ENCODE assay signal across 28 cellular contexts in genomic region chr3:11035757-11036505, GRCh38. TPM values are rescaled to one million over a fixed set of nuclear protein-coding genes. Genes with fewer than 3 reads are reported as not detected.
"Had no signal": no experiment of that assay in that cellular context is flagged by ENCODE, and none has a peak within 500 bp of the region (broad histone marks: within the 10 kb centered on the region; RNA-seq: fewer than 3 reads in every experiment).

No MANE protein-coding gene starts in this region.

- H3K27ac Mint-ChIP-seq: mesothelial cell of epicardium; naive B cell; natural killer cell; nephron progenitor cell; stimulated activated effector memory CD8-positive, alpha-beta T cell treated with anti-CD3 and anti-CD28 coated beads, Interleukin-12 subunit alpha, Interleukin-12 subunit beta, amount 100 ng/mL, for 72 hours; stimulated activated naive CD8-positive, alpha-beta T cell treated with anti-CD3 and anti-CD28 coated beads, Interleukin-15, Interleukin-2, amounts not matched to agents 100 ng/mL and 50 ng/mL, for 24 hours had no signal

- H3K4me3 Mint-ChIP-seq: mesothelial cell of epicardium; natural killer cell; nephron progenitor cell; stimulated activated effector memory CD8-positive, alpha-beta T cell treated with anti-CD3 and anti-CD28 coated beads, Interleukin-12 subunit alpha, Interleukin-12 subunit beta, amount 100 ng/mL, for 72 hours; stimulated activated naive CD8-positive, alpha-beta T cell treated with anti-CD3 and anti-CD28 coated beads, Interleukin-15, Interleukin-2, amounts not matched to agents 100 ng/mL and 50 ng/mL, for 24 hours had no signal

- H3K9me3 Mint-ChIP-seq: mesothelial cell of epicardium; natural killer cell; nephron progenitor cell; stimulated activated effector memory CD8-positive, alpha-beta T cell treated with anti-CD3 and anti-CD28 coated beads, Interleukin-12 subunit alpha, Interleukin-12 subunit beta, amount 100 ng/mL, for 72 hours; stimulated activated naive CD8-positive, alpha-beta T cell treated with anti-CD3 and anti-CD28 coated beads, Interleukin-15, Interleukin-2, amounts not matched to agents 100 ng/mL and 50 ng/mL, for 24 hours had no signal

- H3K4me1 ChIP-seq: left ventricle myocardium inferior, pancreas, prostate gland, suprapubic skin, tibial artery, upper lobe of right lung had no signal

- ATAC-seq: left colon, natural killer cell, pancreas, sciatic nerve, upper lobe of right lung had no signal

- H3K9me3 ChIP-seq: left ventricle myocardium inferior, pancreas, prostate gland, suprapubic skin, thoracic aorta, tibial artery, upper lobe of right lung had no signal

- H3K36me3 Mint-ChIP-seq: mesothelial cell of epicardium; naive B cell; natural killer cell; stimulated activated effector memory CD8-positive, alpha-beta T cell treated with anti-CD3 and anti-CD28 coated beads, Interleukin-12 subunit alpha, Interleukin-12 subunit beta, amount 100 ng/mL, for 72 hours had no signal

- H3K4me3 ChIP-seq: left ventricle myocardium inferior, lung, pancreas, prostate gland, skin epidermis, suprapubic skin, thoracic aorta, tibial artery, upper lobe of right lung had no signal

- H3K27ac ChIP-seq: left ventricle myocardium inferior, pancreas, prostate gland, skin epidermis, suprapubic skin, thoracic aorta, tibial artery, upper lobe of right lung had no signal

- H3K27me3 ChIP-seq: pancreas had no signal

- H3K36me3 ChIP-seq: left ventricle myocardium inferior, pancreas, prostate gland, suprapubic skin, thoracic aorta, tibial artery, upper lobe of right lung had no signal

- H3K4me1 Mint-ChIP-seq: mesothelial cell of epicardium; natural killer cell; nephron progenitor cell; stimulated activated effector memory CD8-positive, alpha-beta T cell treated with anti-CD3 and anti-CD28 coated beads, Interleukin-12 subunit alpha, Interleukin-12 subunit beta, amount 100 ng/mL, for 72 hours had no signal

- DNase-seq: hippocampal formation; kidney; left colon; left ventricle myocardium inferior; mesendoderm; naive B cell; natural killer cell; nephron progenitor cell; nucleus accumbens; pancreas; posterior cingulate gyrus; retina; right cardiac atrium; stimulated activated CD4-positive, alpha-beta T cell treated with anti-CD3 and anti-CD28 coated beads, Interleukin-4, amount 100 ng/mL, for 24 hours; stimulated activated naive CD4-positive, alpha-beta T cell; tibial artery; trophoblast cell; upper lobe of right lung had no signal

RNA-seq across cellular contexts. Expression of gene SLC6A1, which starts 43.4 kb away (rescaled TPM):
- total RNA-seq: mesothelial cell of epicardium, natural killer cell, osteoblast had no signal
